Comparison of ENCODE assay signal across 11 cellular contexts in genomic region chr15:26867199-26868007, GRCh38. TPM values are rescaled to one million over a fixed set of nuclear protein-coding genes. Genes with fewer than 3 reads are reported as not detected.
DNase-seq lines count a peak whose midpoint lies in the region; TF ChIP-seq lines count a peak whose summit lies in the region.
"Had no signal": no experiment of that assay in that cellular context is flagged by ENCODE, and none has a peak within 500 bp of the region (broad histone marks: within the 10 kb centered on the region; RNA-seq: fewer than 3 reads in every experiment).

No MANE protein-coding gene starts in this region.

- no peak overlapping the region for H2BK5ac ChIP-seq in H9 (ENCODE audit: insufficient read length, low read length)

- H3K79me1 ChIP-seq in H9 (ENCODE audit: insufficient read depth, low read depth, low read length, poor library complexity, severe bottlenecking): no peaks in the 10 kb centered on the region

- H3K27ac Mint-ChIP-seq in H9 (no peak overlapping the region), endothelial cell (ENCODE audit: unreplicated experiment) (no peak overlapping the region)
- H3K27ac Mint-ChIP-seq: activated naive CD4-positive, alpha-beta T cell treated with anti-CD3 and anti-CD28 coated beads, Interleukin-2, amount 50 U/mL, for 24 hours; dendritic cell treated with granulocyte-macrophage colony-stimulating factor and Interleukin-4, amounts not matched to agents 40 ng/mL and 50 ng/mL, for 4 days; T-helper 1 cell treated with Interleukin-12 subunit alpha and Interleukin-12 subunit beta and Interleukin-4 antibody, amounts not matched to agents 30 μg/mL and 1 μg/mL, for 36 hours had no signal

- H3K36me3 ChIP-seq in neural cell (ENCODE audit: insufficient read depth, low read length): no peaks in the 10 kb centered on the region
- no peaks in the 10 kb centered on the region for H3K36me3 ChIP-seq in Karpas-422 (ENCODE audit: insufficient read depth, low read length)

- no peak overlapping the region for H3K27ac ChIP-seq in H9 (ENCODE audit: insufficient read length, low read depth, low read length)
- no peak overlapping the region for H3K27ac ChIP-seq in neural cell (ENCODE audit: low read length)
- H3K27ac ChIP-seq in Karpas-422 (ENCODE audit: low read length): no peak overlapping the region

- no peaks in the 10 kb centered on the region for H3K23me2 ChIP-seq in H9 (ENCODE audit: insufficient read length, low read depth, low read length, poor library complexity, severe bottlenecking)

- peaks cover 5% of the 10 kb centered on the region for H3K27me3 ChIP-seq in H9 (ENCODE audit: insufficient read depth, low read length)
- peaks cover 22% of the 10 kb centered on the region for H3K27me3 ChIP-seq in neural cell (ENCODE audit: insufficient read depth, low read depth, low read length)
- H3K27me3 ChIP-seq in Karpas-422 (ENCODE audit: low read length): no peaks in the 10 kb centered on the region

- H3K4ac ChIP-seq in H9 (ENCODE audit: low read depth, low read length): no peak overlapping the region

- H3K9me3 Mint-ChIP-seq in H9: peaks cover 0 to 8% of the 10 kb centered on the region in 2 experiments; a peak in 3 of 5 replicates
- H3K9me3 Mint-ChIP-seq in endothelial cell (ENCODE audit: unreplicated experiment): no peaks in the 10 kb centered on the region
- H3K9me3 Mint-ChIP-seq: activated naive CD4-positive, alpha-beta T cell treated with anti-CD3 and anti-CD28 coated beads, Interleukin-2, amount 50 U/mL, for 24 hours; dendritic cell treated with granulocyte-macrophage colony-stimulating factor and Interleukin-4, amounts not matched to agents 40 ng/mL and 50 ng/mL, for 4 days; T-helper 1 cell treated with Interleukin-12 subunit alpha and Interleukin-12 subunit beta and Interleukin-4 antibody, amounts not matched to agents 30 μg/mL and 1 μg/mL, for 36 hours had no signal

- H4K5ac ChIP-seq in H9 (ENCODE audit: insufficient read length, low read depth, low read length): no peak overlapping the region

- no peak overlapping the region for H2AK5ac ChIP-seq in H9 (ENCODE audit: insufficient read length, low read length)

- TF ChIP-seq EP300 in neural cell (conservative IDR thresholded peaks at IDR 0.05; ENCODE audit: poor library complexity, severe bottlenecking): no peak

- H3K79me2 ChIP-seq in H9 (ENCODE audit: insufficient read depth, low read length) (no peaks in the 10 kb centered on the region), neural cell (replicated peaks; ENCODE audit: insufficient read depth, low read length) (no peaks in the 10 kb centered on the region), Karpas-422 (ENCODE audit: low read length) (no peaks in the 10 kb centered on the region)

- DNase-seq in AG10803 (ENCODE audit: low read depth) (peak; percentile 10), H9 (no peak), endothelial cell (ENCODE audit: low spot score) (peak; percentile 22), foreskin melanocyte (no peak), Karpas-422 (no peak)
- no peak for DNase-seq in activated CD4-positive, CD25-positive, alpha-beta regulatory T cell (lab: John Stamatoyannopoulos, UW)
- no peak for DNase-seq in stimulated activated CD4-positive, alpha-beta T cell treated with anti-CD3 and anti-CD28 coated beads, Interleukin-1b, Interleukin-23, amount 100 ng/mL, for 48 hours

- no peak overlapping the region for H4K8ac ChIP-seq in H9 (replicated peaks; ENCODE audit: insufficient read length, low read depth, low read length)

- WGBS in H9 (ENCODE audit: extremely low coverage, insufficient read length, low lambda C conversion rate): no CpG with 5 or more reads among the region's 104 CpGs

- peak overlapping the region; percentile 19; the same call in 1 of the 2 replicates for H3K14ac ChIP-seq in H9 (ENCODE audit: insufficient read depth, low read length)

- H3K27me3 Mint-ChIP-seq in H9 (ENCODE audit: low read depth): peaks cover 39% of the 10 kb centered on the region
- peaks cover 5% of the 10 kb centered on the region for H3K27me3 Mint-ChIP-seq in endothelial cell (ENCODE audit: unreplicated experiment)

- no peak overlapping the region for H2BK12ac ChIP-seq in H9 (ENCODE audit: insufficient read length, low read depth, low read length)

- no peak for TF ChIP-seq RAD21 in neural cell (conservative IDR thresholded peaks at IDR 0.05)

- H2AFZ ChIP-seq in H9 (ENCODE audit: low read length): no peak overlapping the region
- H2AFZ ChIP-seq in neural cell (ENCODE audit: low read depth, low read length): no peak overlapping the region
- no peak overlapping the region for H2AFZ ChIP-seq in Karpas-422 (ENCODE audit: low read length)

- H2BK20ac ChIP-seq in H9 (ENCODE audit: low read depth, low read length, poor library complexity, severe bottlenecking): no peak overlapping the region

- TF ChIP-seq CTCF in AG10803 (conservative IDR thresholded peaks at IDR 0.05; ENCODE audit: low read length) (no peak), H9 (conservative IDR thresholded peaks at IDR 0.05) (no peak), endothelial cell (IDR thresholded peaks at IDR 0.05; ENCODE audit: unreplicated experiment) (no peak), neural cell (IDR thresholded peaks at IDR 0.05; ENCODE audit: poor library complexity, severe bottlenecking) (no peak)

- no peaks in the 10 kb centered on the region for H3K9me2 ChIP-seq in neural cell (ENCODE audit: insufficient read depth, low read length)
- H3K9me2 ChIP-seq in Karpas-422 (replicated peaks; ENCODE audit: insufficient read depth, low read length): no peaks in the 10 kb centered on the region

- peaks cover 19 to 21% of the 10 kb centered on the region in 2 experiments for H3K4me1 Mint-ChIP-seq in H9
- H3K4me1 Mint-ChIP-seq in endothelial cell (ENCODE audit: unreplicated experiment): peaks cover 5% of the 10 kb centered on the region
- H3K4me1 Mint-ChIP-seq: activated naive CD4-positive, alpha-beta T cell treated with anti-CD3 and anti-CD28 coated beads, Interleukin-2, amount 50 U/mL, for 24 hours had no signal

- no peak overlapping the region for H3K56ac ChIP-seq in H9 (ENCODE audit: insufficient read length, low read depth, low read length)

- no peaks in the 10 kb centered on the region for H3F3A ChIP-seq in neural cell (ENCODE audit: insufficient read depth, low read length, poor library complexity, severe bottlenecking)

- H3K4me1 ChIP-seq in H9 (ENCODE audit: insufficient read depth, low read length): peaks cover 4% of the 10 kb centered on the region; the same call in 1 of the 2 replicates
- H3K4me1 ChIP-seq in Karpas-422 (ENCODE audit: low read length): no peaks in the 10 kb centered on the region

- no peak overlapping the region for H2BK120ac ChIP-seq in H9 (ENCODE audit: low read depth, low read length, poor library complexity, severe bottlenecking)

- no peak overlapping the region for H3K18ac ChIP-seq in H9 (ENCODE audit: insufficient read length, low read depth, low read length)

- no peak overlapping the region for H2BK15ac ChIP-seq in H9 (ENCODE audit: low read depth, low read length)

- H3K4me2 ChIP-seq in H9 (ENCODE audit: insufficient read depth, insufficient read length, low read length) (peak overlapping the region; percentile 49), neural cell (ENCODE audit: low read length) (peak overlapping the region; percentile 15), Karpas-422 (ENCODE audit: low read depth, low read length, poor library complexity, severe bottlenecking) (no peak overlapping the region)

- no peaks in the 10 kb centered on the region for H4K20me1 ChIP-seq in H9 (ENCODE audit: control insufficient read depth, insufficient read depth, insufficient read length)
- H4K20me1 ChIP-seq in neural cell (ENCODE audit: insufficient read depth): no peaks in the 10 kb centered on the region
- no peaks in the 10 kb centered on the region for H4K20me1 ChIP-seq in Karpas-422 (ENCODE audit: insufficient read depth, low read depth, low read length)

- H3K9me3 ChIP-seq in H9 (ENCODE audit: control insufficient read depth, low read depth, low read length): no peaks in the 10 kb centered on the region
- no peaks in the 10 kb centered on the region for H3K9me3 ChIP-seq in neural cell (ENCODE audit: low read length)
- H3K9me3 ChIP-seq in Karpas-422 (ENCODE audit: low read length): peaks cover 3% of the 10 kb centered on the region

- H3T11ph ChIP-seq in H9 (ENCODE audit: low read length): no peak overlapping the region

- no peak overlapping the region for H3K9ac ChIP-seq in H9 (ENCODE audit: extremely low read depth, insufficient read length, low read length)
- H3K9ac ChIP-seq in neural cell (ENCODE audit: low read length): peak overlapping the region; percentile 59
- H3K9ac ChIP-seq in Karpas-422 (ENCODE audit: low read length): no peak overlapping the region

- no peak overlapping the region for H4K91ac ChIP-seq in H9 (ENCODE audit: insufficient read length, low read depth, low read length)

- H3K23ac ChIP-seq in H9 (ENCODE audit: insufficient read length, low read depth, low read length): no peak overlapping the region

- H3K4me3 Mint-ChIP-seq in H9 (peak overlapping the region; percentile 57 to 76), endothelial cell (ENCODE audit: unreplicated experiment) (no peak overlapping the region)
- H3K4me3 Mint-ChIP-seq: activated naive CD4-positive, alpha-beta T cell treated with anti-CD3 and anti-CD28 coated beads, Interleukin-2, amount 50 U/mL, for 24 hours; dendritic cell treated with granulocyte-macrophage colony-stimulating factor and Interleukin-4, amounts not matched to agents 40 ng/mL and 50 ng/mL, for 4 days; T-helper 1 cell treated with Interleukin-12 subunit alpha and Interleukin-12 subunit beta and Interleukin-4 antibody, amounts not matched to agents 30 μg/mL and 1 μg/mL, for 36 hours had no signal

- peaks cover 0 to 5% (median 0%) of the 10 kb centered on the region in 3 experiments; a peak in 2 of 7 replicates for H3K36me3 Mint-ChIP-seq in H9 (ENCODE audit: insufficient read depth in 1 of 3, low read depth in 3 of 3)
- H3K36me3 Mint-ChIP-seq in endothelial cell (ENCODE audit: low read depth, unreplicated experiment): peaks cover 3% of the 10 kb centered on the region
- H3K36me3 Mint-ChIP-seq: activated naive CD4-positive, alpha-beta T cell treated with anti-CD3 and anti-CD28 coated beads, Interleukin-2, amount 50 U/mL, for 24 hours had no signal

- peak overlapping the region; percentile 44 for H3K4me3 ChIP-seq in AG10803 (ENCODE audit: low read length)
- peak overlapping the region; percentile 81 for H3K4me3 ChIP-seq in neural cell (ENCODE audit: low read length)
- no peak overlapping the region for H3K4me3 ChIP-seq in Karpas-422 (ENCODE audit: low read length)

TF ChIP-seq in neural cell, 6 proteins besides CTCF, POLR2A, EP300 and RAD21:
- TF ChIP-seq MXI1 (conservative IDR thresholded peaks at IDR 0.05; ENCODE audit: poor library complexity, severe bottlenecking): peak; percentile 26
- TF ChIP-seq TAF1 (IDR thresholded peaks at IDR 0.05; ENCODE audit: low read depth): no peak

RNA-seq across cellular contexts. Expression of gene GABRA5, which starts 0.5 kb away (rescaled TPM):
- total RNA-seq in H9 (2021) (3.3 and 4.9 TPM in 2 replicates), endothelial cell (ENCODE audit: unreplicated experiment) (0.72 TPM)
- polyA plus RNA-seq in neural cell: 25.3 and 31.3 TPM in 2 replicates
- polyA minus RNA-seq in neural cell: 33.1 and 48.3 TPM in 2 replicates
- total RNA-seq in Karpas-422 (2014; rRNA removed; shearing (Covaris generic); ENCODE audit: low replicate concordance): not detected in 2 replicates

Comparison
In these comparisons a context has a peak if more than half of its experiments do, and no peak if none do; other contexts are left out.
1. DNase-seq: peak in AG10803 (single experiment) and endothelial cell (single experiment); none in H9 (single experiment), activated CD4-positive, CD25-positive, alpha-beta regulatory T cell (0 of 4), foreskin melanocyte (single experiment), Karpas-422 (single experiment) and stimulated activated CD4-positive, alpha-beta T cell treated with anti-CD3 and anti-CD28 coated beads, Interleukin-1b, Interleukin-23, amount 100 ng/mL, for 48 hours (single experiment).